8 cellular contexts compared by ENCODE assay signal in the genomic region with DNA sequence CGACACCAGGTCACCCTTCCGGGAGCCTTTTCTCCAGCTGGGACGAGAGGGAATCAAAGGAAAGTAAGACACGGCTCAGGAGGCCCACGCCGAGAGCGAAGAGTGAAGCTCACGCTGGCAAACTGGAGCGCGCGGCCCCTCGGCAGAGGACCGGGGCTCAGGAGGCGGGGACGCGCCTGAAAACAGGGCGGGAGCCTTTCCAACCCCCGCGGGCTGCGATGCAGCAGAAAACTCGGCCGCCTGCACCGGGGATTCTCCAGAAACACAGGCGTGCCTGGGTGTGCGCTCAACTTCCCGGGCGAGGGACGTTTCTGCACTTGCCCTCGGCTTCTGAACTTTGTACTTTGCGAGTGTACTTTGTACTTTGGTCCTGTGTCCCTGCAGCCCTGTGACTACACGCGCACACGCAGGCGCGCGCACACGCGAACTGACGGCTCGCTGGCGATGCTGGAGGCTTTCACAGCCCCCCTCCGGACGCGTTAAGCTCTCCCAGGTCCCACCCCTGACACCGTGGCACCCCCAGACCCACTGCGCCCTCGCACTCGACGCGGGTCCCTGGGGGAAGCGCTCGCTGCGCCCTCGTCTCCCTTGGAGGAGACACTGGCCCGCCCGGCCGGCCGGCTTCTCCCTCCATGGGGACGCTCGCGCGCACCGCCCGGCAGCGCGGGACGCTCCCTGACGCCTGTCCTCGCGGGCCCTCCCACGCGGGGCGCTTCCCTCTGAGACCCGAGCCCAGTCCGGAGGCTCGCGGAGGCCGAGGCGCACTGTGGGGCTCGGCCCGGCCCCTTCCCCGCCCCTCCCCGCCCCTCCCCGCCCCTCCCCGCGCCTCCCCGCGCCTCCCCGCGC. TPM values are rescaled to one million over a fixed set of nuclear protein-coding genes. Genes with fewer than 3 reads are reported as not detected.
DNase-seq lines count a peak whose midpoint lies in the region; ATAC-seq lines count a peak whose summit lies in the region.

No MANE protein-coding gene starts in this region.

- no peaks in the 10 kb centered on the region for H3K36me3 ChIP-seq in muscle layer of colon (ENCODE audit: insufficient read depth, low read length)

- H3K9me3 ChIP-seq in muscle layer of colon (ENCODE audit: low read length): no peaks in the 10 kb centered on the region

- peaks cover 11% of the 10 kb centered on the region for H3K4me1 Mint-ChIP-seq in activated T-helper 1 cell treated with anti-CD3 and anti-CD28 coated beads, Interleukin-12 subunit alpha, Interleukin-12 subunit beta, Interleukin-2, Interleukin-4 antibody, amounts not matched to agents 30 ng/mL and 10 ng/mL and 1 ng/mL, durations not matched to agents 14 hours and 24 hours and 36 hours (ENCODE audit: low read depth)

- DNase-seq in SKM-1 treated with dmso at 0.1 percent for 144 hours (lab: John Stamatoyannopoulos, UW; ENCODE audit: unreplicated experiment): peak; percentile 27
- DNase-seq in SKM-1 (lab: John Stamatoyannopoulos, UW; ENCODE audit: unreplicated experiment): no peak
- DNase-seq in NOMO-1 (lab: John Stamatoyannopoulos, UW; ENCODE audit: unreplicated experiment in 2 of 2): peak; percentile 29 to 36
- DNase-seq in activated T-helper 1 cell treated with anti-CD3 and anti-CD28 coated beads, Interleukin-12 subunit alpha, Interleukin-12 subunit beta, Interleukin-2, Interleukin-4 antibody, amounts not matched to agents 30 ng/mL and 10 ng/mL and 1 ng/mL, durations not matched to agents 14 hours and 24 hours and 36 hours (ENCODE audit: low spot score): peak; percentile 51
- DNase-seq in fibroblast of gingiva (ENCODE audit: low read depth): peak; percentile 40

- H3K9me3 Mint-ChIP-seq in activated T-helper 1 cell treated with anti-CD3 and anti-CD28 coated beads, Interleukin-12 subunit alpha, Interleukin-12 subunit beta, Interleukin-2, Interleukin-4 antibody, amounts not matched to agents 30 ng/mL and 10 ng/mL and 1 ng/mL, durations not matched to agents 14 hours and 24 hours and 36 hours: no peaks in the 10 kb centered on the region

- H3K4me1 ChIP-seq in muscle layer of colon (ENCODE audit: insufficient read depth, low read length): peaks cover 11% of the 10 kb centered on the region

- intact Hi-C loops in activated T-helper 1 cell treated with anti-CD3 and anti-CD28 coated beads, Interleukin-12 subunit alpha, Interleukin-12 subunit beta, Interleukin-2, Interleukin-4 antibody, amounts not matched to agents 30 ng/mL and 10 ng/mL and 1 ng/mL, durations not matched to agents 14 hours and 24 hours and 36 hours (cut with micrococcal nuclease): loop anchor here (1.0 to 10.0 kb wide), 9 partner anchors 12 to 1194 kb away; a partner anchor contains a TSS

- ATAC-seq in HG02885 (IDR thresholded peaks at IDR 0.05; ENCODE audit: poor library complexity, unreplicated experiment): peak; percentile 49

- peak overlapping the region; percentile 20 for H3K9ac ChIP-seq in muscle layer of colon (ENCODE audit: low read length)

- peaks cover 16% of the 10 kb centered on the region for H3K27me3 Mint-ChIP-seq in activated T-helper 1 cell treated with anti-CD3 and anti-CD28 coated beads, Interleukin-12 subunit alpha, Interleukin-12 subunit beta, Interleukin-2, Interleukin-4 antibody, amounts not matched to agents 30 ng/mL and 10 ng/mL and 1 ng/mL, durations not matched to agents 14 hours and 24 hours and 36 hours (ENCODE audit: insufficient read depth)

- H3K27me3 ChIP-seq in muscle layer of colon (ENCODE audit: control insufficient read depth in 1 of 2, insufficient read depth in 2 of 2, low read length in 2 of 2): no peaks in the 10 kb centered on the region

- H3K27ac Mint-ChIP-seq in activated T-helper 1 cell treated with anti-CD3 and anti-CD28 coated beads, Interleukin-12 subunit alpha, Interleukin-12 subunit beta, Interleukin-2, Interleukin-4 antibody, amounts not matched to agents 30 ng/mL and 10 ng/mL and 1 ng/mL, durations not matched to agents 14 hours and 24 hours and 36 hours: peak overlapping the region; percentile 44

- H3K4me3 ChIP-seq in muscle layer of colon (ENCODE audit: low read depth in 1 of 2, low read length in 2 of 2): peak overlapping the region; percentile 52 to 82

- H3K27ac ChIP-seq in muscle layer of colon (ENCODE audit: low read depth, low read length) (peak overlapping the region; percentile 86), temporal lobe (ENCODE audit: low read depth, low read length) (peak overlapping the region; percentile 96)

- peaks cover 6% of the 10 kb centered on the region for H3K36me3 Mint-ChIP-seq in activated T-helper 1 cell treated with anti-CD3 and anti-CD28 coated beads, Interleukin-12 subunit alpha, Interleukin-12 subunit beta, Interleukin-2, Interleukin-4 antibody, amounts not matched to agents 30 ng/mL and 10 ng/mL and 1 ng/mL, durations not matched to agents 14 hours and 24 hours and 36 hours (ENCODE audit: low read depth)

- peak overlapping the region; percentile 79 for H3K4me3 Mint-ChIP-seq in activated T-helper 1 cell treated with anti-CD3 and anti-CD28 coated beads, Interleukin-12 subunit alpha, Interleukin-12 subunit beta, Interleukin-2, Interleukin-4 antibody, amounts not matched to agents 30 ng/mL and 10 ng/mL and 1 ng/mL, durations not matched to agents 14 hours and 24 hours and 36 hours

RNA-seq across cellular contexts. Expression of a gene that starts 0.6 kb away (rescaled TPM):
- total RNA-seq in activated T-helper 1 cell treated with anti-CD3 and anti-CD28 coated beads, Interleukin-12 subunit alpha, Interleukin-12 subunit beta, Interleukin-2, Interleukin-4 antibody, amounts not matched to agents 30 ng/mL and 10 ng/mL and 1 ng/mL, durations not matched to agents 14 hours and 24 hours and 36 hours: 6.6 and 7.5 TPM in 2 replicates
- 6.4 TPM for total RNA-seq in temporal lobe

RNA-seq across cellular contexts. Expression of a gene that starts 5.3 kb away (rescaled TPM):
- 69.3 and 69.6 TPM in 2 replicates for total RNA-seq in activated T-helper 1 cell treated with anti-CD3 and anti-CD28 coated beads, Interleukin-12 subunit alpha, Interleukin-12 subunit beta, Interleukin-2, Interleukin-4 antibody, amounts not matched to agents 30 ng/mL and 10 ng/mL and 1 ng/mL, durations not matched to agents 14 hours and 24 hours and 36 hours
- total RNA-seq in temporal lobe: 28.8 TPM

RNA-seq across cellular contexts. Expression of a gene that starts 15.5 kb away (rescaled TPM):
- total RNA-seq in activated T-helper 1 cell treated with anti-CD3 and anti-CD28 coated beads, Interleukin-12 subunit alpha, Interleukin-12 subunit beta, Interleukin-2, Interleukin-4 antibody, amounts not matched to agents 30 ng/mL and 10 ng/mL and 1 ng/mL, durations not matched to agents 14 hours and 24 hours and 36 hours: 64.9 and 67.9 TPM in 2 replicates
- 15.7 TPM for total RNA-seq in temporal lobe

RNA-seq across cellular contexts. Expression of a gene that starts 20.7 kb away (rescaled TPM):
- 45.4 and 51.8 TPM in 2 replicates for total RNA-seq in activated T-helper 1 cell treated with anti-CD3 and anti-CD28 coated beads, Interleukin-12 subunit alpha, Interleukin-12 subunit beta, Interleukin-2, Interleukin-4 antibody, amounts not matched to agents 30 ng/mL and 10 ng/mL and 1 ng/mL, durations not matched to agents 14 hours and 24 hours and 36 hours
- 2.2 TPM for total RNA-seq in temporal lobe

RNA-seq across cellular contexts. Expression of a gene that starts 31.3 kb away (rescaled TPM):
- not detected in 2 replicates for total RNA-seq in activated T-helper 1 cell treated with anti-CD3 and anti-CD28 coated beads, Interleukin-12 subunit alpha, Interleukin-12 subunit beta, Interleukin-2, Interleukin-4 antibody, amounts not matched to agents 30 ng/mL and 10 ng/mL and 1 ng/mL, durations not matched to agents 14 hours and 24 hours and 36 hours
- total RNA-seq in temporal lobe: not detected
